In genomic region chrX:18354369-18355329, GRCh38 we compare ENCODE assay signal across 8 cellular contexts. TPM values are rescaled to one million over a fixed set of nuclear protein-coding genes. Genes with fewer than 3 reads are reported as not detected.
A peak's percentile ranks its signal among the peaks of the same experiment; 100 is the strongest.
DNase-seq lines count a peak whose midpoint lies in the region; ATAC-seq and TF ChIP-seq lines count a peak whose summit lies in the region.

TSS of gene SCML2 (minus strand) at chrX:18354688. CDS start at chrX:18334071, 20,617 bp downstream.

- H3K36me3 Mint-ChIP-seq in endodermal cell (ENCODE audit: low read depth) (no peaks in the 10 kb centered on the region), mesothelial cell of epicardium (no peaks in the 10 kb centered on the region)

- H3K4me1 Mint-ChIP-seq in endodermal cell (peaks cover 2% of the 10 kb centered on the region), mesothelial cell of epicardium (peaks cover 7% of the 10 kb centered on the region)

- H3K9me3 Mint-ChIP-seq in endodermal cell (peaks cover 35% of the 10 kb centered on the region), mesothelial cell of epicardium (peaks cover 16% of the 10 kb centered on the region)

- no peak within 1 kb of the TSS for H3K27ac ChIP-seq in endodermal cell (ENCODE audit: low read depth, low read length)

- no peak for ATAC-seq in GM21619 (IDR thresholded peaks at IDR 0.05; ENCODE audit: unreplicated experiment)
- no peak for ATAC-seq in HG03196 (IDR thresholded peaks at IDR 0.05; ENCODE audit: unreplicated experiment)

- no peaks in the 10 kb centered on the region for H3K9me3 ChIP-seq in endodermal cell (ENCODE audit: control insufficient read depth, low read length)

- TF ChIP-seq CTCF in endodermal cell (conservative IDR thresholded peaks at IDR 0.05) (no peak), mesothelial cell of epicardium (IDR thresholded peaks at IDR 0.05; ENCODE audit: unreplicated experiment) (no peak)

- H3K36me3 ChIP-seq in endodermal cell (ENCODE audit: control insufficient read depth, insufficient read depth, low read length): no peaks in the 10 kb centered on the region

- DNase-seq in GDM1 (lab: John Stamatoyannopoulos, UW): peak; percentile 45
- DNase-seq in NCI-H1092 treated with DMSO at 0.1 percent for 48 hours (lab: John Stamatoyannopoulos, UW): peak; percentile 34
- DNase-seq in activated CD8-positive, alpha-beta memory T cell treated with anti-CD3 and anti-CD28 coated beads for 24 hours: peak; percentile 79
- peak; percentile 74 for DNase-seq in endodermal cell
- DNase-seq in mesothelial cell of epicardium (ENCODE audit: low spot score in 2 of 2, unreplicated experiment in 2 of 2): peak; percentile 27 to 58
- DNase-seq in stimulated activated naive CD4-positive, alpha-beta T cell treated with Interleukin-2 at 50 U/mL for 16 hours (lab: John Stamatoyannopoulos, UW): peak; percentile 14

- WGBS in endodermal cell (ENCODE audit: insufficient coverage in 1 of 2, insufficient read length in 1 of 2), 2 experiments: 4 to 30% methylated on average over 2 to 93 of the region's 96 CpGs

- peak within 1 kb of the TSS; percentile 34 for H3K9ac ChIP-seq in endodermal cell (ENCODE audit: extremely low read depth, low read length, poor library complexity, severe bottlenecking)

- H3K27me3 ChIP-seq in endodermal cell (ENCODE audit: control insufficient read depth, insufficient read depth, low read length, poor library complexity, severe bottlenecking): peaks cover 8% of the 10 kb centered on the region

- no peaks in the 10 kb centered on the region for H3K4me1 ChIP-seq in endodermal cell (ENCODE audit: control insufficient read depth, insufficient read depth, low read length)

- peak within 1 kb of the TSS; percentile 85 for H3K4me3 ChIP-seq in endodermal cell (ENCODE audit: low read length)

- H3K27me3 Mint-ChIP-seq in endodermal cell (ENCODE audit: insufficient read depth): peaks cover 23% of the 10 kb centered on the region
- peaks cover 19% of the 10 kb centered on the region for H3K27me3 Mint-ChIP-seq in mesothelial cell of epicardium (ENCODE audit: low read depth)

- peak within 1 kb of the TSS; percentile 65 for H3K4me3 Mint-ChIP-seq in endodermal cell
- peak within 1 kb of the TSS; percentile 81 for H3K4me3 Mint-ChIP-seq in mesothelial cell of epicardium

- H3K27ac Mint-ChIP-seq in endodermal cell (peak within 1 kb of the TSS; percentile 74), mesothelial cell of epicardium (peak within 1 kb of the TSS; percentile 86)

RNA-seq across cellular contexts. Expression of gene SCML2, which starts in this region (rescaled TPM):
- total RNA-seq in endodermal cell (10 to 100 TPM; 16.8 to 22.8 TPM), mesothelial cell of epicardium (8.2 to 8.9 TPM (median 8.2 TPM) in 3 replicates)
- polyA plus RNA-seq in endodermal cell (2013, experiment 1 of 2): 23.2 TPM
- 24.0 TPM for polyA plus RNA-seq in endodermal cell (2013, experiment 2 of 2)

Comparison
In these comparisons a context has a peak if more than half of its experiments do, and no peak if none do; other contexts are left out.
1. DNase-seq: peak in every context shown above with its lines; median percentile 79 in activated CD8-positive, alpha-beta memory T cell treated with anti-CD3 and anti-CD28 coated beads for 24 hours; 74 in endodermal cell; 45 in GDM1; 42 in mesothelial cell of epicardium; 34 in NCI-H1092 treated with DMSO at 0.1 percent for 48 hours; 14 in stimulated activated naive CD4-positive, alpha-beta T cell treated with Interleukin-2 at 50 U/mL for 16 hours.